ENCODE assay signal across 8 cellular contexts in the genomic region with DNA sequence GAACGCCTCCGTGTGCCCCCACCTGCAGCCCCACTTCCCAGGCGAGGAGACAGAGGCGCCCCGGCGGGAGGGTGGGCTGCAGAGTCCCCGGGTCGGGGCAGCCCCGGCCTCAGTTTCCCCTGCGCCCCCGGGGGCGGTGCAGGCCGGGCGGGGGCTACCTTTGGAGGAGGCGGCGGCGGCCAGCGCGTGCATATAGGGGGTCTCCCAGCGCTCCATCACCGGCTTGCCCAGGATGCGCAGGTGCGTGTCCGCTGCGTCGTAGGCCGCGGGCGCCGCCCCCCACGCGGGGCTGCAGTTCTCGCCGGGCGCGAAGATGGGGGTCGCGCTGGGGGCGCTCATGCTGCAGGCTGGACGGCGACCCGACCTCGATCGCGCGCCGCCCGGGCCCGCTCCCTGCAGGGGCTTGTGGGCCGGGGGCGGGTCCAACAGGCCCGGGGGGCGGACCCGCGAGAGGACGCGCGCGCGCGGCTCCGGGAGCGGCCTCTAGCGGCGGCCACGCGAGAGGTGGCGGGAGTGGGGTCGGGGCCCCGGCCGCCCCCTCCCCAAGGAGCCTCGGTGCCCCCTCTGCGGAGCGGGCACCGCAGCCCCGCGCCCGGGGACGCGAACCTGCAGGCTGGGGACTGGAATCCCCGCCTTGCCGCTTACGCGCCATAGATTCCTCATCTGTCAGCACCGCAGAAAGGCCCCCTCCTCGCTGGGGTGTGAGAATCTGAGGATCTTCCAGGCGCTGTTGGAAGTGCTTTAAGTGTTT.
DNase-seq lines count a peak whose midpoint lies in the region; ATAC-seq and TF ChIP-seq lines count a peak whose summit lies in the region.

A gene (minus strand): TSS at position 405 of the 751 bp plus-strand sequence. CDS start 66 bp downstream, at position 339.

- peak; percentile 17 for TF ChIP-seq CTCF in AG09319 (IDR thresholded peaks at IDR 0.05; ENCODE audit: low read depth, low read length)

- no peak for ATAC-seq in HG02840 (IDR thresholded peaks at IDR 0.05; ENCODE audit: low FRiP score, unreplicated experiment)

- no peak within 1 kb of the TSS for H3K27ac ChIP-seq in SK-N-MC

- peak within 1 kb of the TSS; percentile 78 for H3K9ac ChIP-seq in SK-N-MC (ENCODE audit: insufficient read length)

- H3K4me3 ChIP-seq in SK-N-MC = peak within 1 kb of the TSS; percentile 90
- H3K4me3 ChIP-seq in skeletal muscle cell (ENCODE audit: low read depth, low read length) = peak within 1 kb of the TSS; percentile 67

- no peaks in the 10 kb centered on the region for H3K36me3 ChIP-seq in SK-N-MC (ENCODE audit: insufficient read depth, low read length)

- no peaks in the 10 kb centered on the region for H3K9me3 ChIP-seq in SK-N-MC (ENCODE audit: low read depth, low read length)

- DNase-seq in AG09319 (ENCODE audit: extremely low read depth, low read depth) (no peak), GM19238 (ENCODE audit: insufficient read length, low spot score) (peak; percentile 79), SK-N-MC (ENCODE audit: low read depth, low spot score) (no peak), anterior cingulate cortex (lab: John Stamatoyannopoulos, UW) (peak in 39 of 58 donors; percentile 13 to 67 (median 41)), hepatic stellate cell (ENCODE audit: low spot score) (peak; percentile 77), skeletal muscle cell (ENCODE audit: low read depth) (no peak), middle frontal gyrus (ENCODE audit: extremely low spot score, low spot score) (no peak)

Comparison
In these comparisons a context has a peak if more than half of its experiments do, and no peak if none do; other contexts are left out.
1. DNase-seq: peak in GM19238 (single experiment), anterior cingulate cortex (39 of 58) and hepatic stellate cell (single experiment); none in AG09319 (single experiment), SK-N-MC (single experiment), skeletal muscle cell (single experiment) and middle frontal gyrus (single experiment).